1 cellular context compared by ENCODE assay signal in the genomic region with DNA sequence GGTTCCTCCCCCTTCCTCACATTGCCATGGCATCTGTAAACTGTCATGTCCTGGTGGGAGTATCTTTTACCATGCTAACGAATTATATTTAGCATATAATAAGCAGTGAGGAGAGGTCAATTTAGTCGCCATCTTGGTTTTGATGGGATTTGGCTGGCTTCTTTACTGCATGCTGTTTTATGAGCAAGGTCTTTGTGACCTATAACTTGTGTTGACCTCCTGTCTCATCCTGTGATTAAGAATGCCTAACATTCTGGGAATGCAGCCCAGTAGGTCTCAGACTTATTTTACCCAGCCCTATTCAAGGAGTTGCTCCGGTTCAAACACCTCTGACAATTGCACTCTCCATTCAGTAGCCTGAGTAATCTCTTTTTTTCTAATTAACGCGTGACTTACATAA.
TF ChIP-seq lines count a peak whose summit lies in the region.

No MANE protein-coding gene starts in this region.

TF ChIP-seq in H1, 55 proteins besides CTCF, POLR2A, EP300 and RAD21:
- TF ChIP-seq KDM5A (IDR thresholded peaks at IDR 0.05; ENCODE audit: low read length) (no peak), YY1 (IDR thresholded peaks at IDR 0.05; ENCODE audit: low read depth, low read length) (peak; percentile 84; the same call in 1 of the 2 replicates), BACH1 (IDR thresholded peaks at IDR 0.05; ENCODE audit: low read length) (no peak), TEAD4 (IDR thresholded peaks at IDR 0.05; ENCODE audit: low read depth, low read length) (peak; percentile 69)
